In genomic region chr9:112677040-112677439, GRCh38 we compare ENCODE assay signal across 3 cellular contexts.
TF ChIP-seq lines count a peak whose summit lies in the region.

No MANE protein-coding gene starts in this region.

TF ChIP-seq in SK-N-SH treated with all-trans-retinoic acid at 6 μM for 48 hours, 23 proteins besides CTCF, POLR2A, EP300 and RAD21 (continued from another document):
- TF ChIP-seq CREB5 (CRISPR knock-in tag; IDR thresholded peaks at IDR 0.05; ENCODE audit: low read depth), result no peak

TF ChIP-seq in SK-N-SH, 30 proteins besides CTCF, POLR2A, EP300 and RAD21:
- TF ChIP-seq NFIC (IDR thresholded peaks at IDR 0.05; ENCODE audit: borderline replicate concordance) (no peak), RXRA (IDR thresholded peaks at IDR 0.05; ENCODE audit: borderline replicate concordance, low read depth) (no peak), GATA2 (CRISPR knock-in tag; IDR thresholded peaks at IDR 0.05) (no peak), RCOR1 (IDR thresholded peaks at IDR 0.05; ENCODE audit: low read length) (no peak), USF1 (IDR thresholded peaks at IDR 0.05; ENCODE audit: borderline replicate concordance, low read depth) (no peak)

TF ChIP-seq in K562, 482 proteins besides CTCF, POLR2A, EP300 and RAD21 (continued from another document and continues in another):
- no peak for TF ChIP-seq DMBX1 (CRISPR knock-in tag; IDR thresholded peaks at IDR 0.05; ENCODE audit: borderline replicate concordance)
- TF ChIP-seq TBL1XR1 (IDR thresholded peaks at IDR 0.05; ENCODE audit: low read length in 2 of 2), result no peak
- TF ChIP-seq HIVEP1 (CRISPR knock-in tag; IDR thresholded peaks at IDR 0.05), result no peak
- no peak for TF ChIP-seq PRDM10 (IDR thresholded peaks at IDR 0.05; ENCODE audit: partially characterized antibody)
- TF ChIP-seq KDM1A (IDR thresholded peaks at IDR 0.05), result 0 out of 4 replicates have a peak, but pooled peaks have one; percentile 31 to 40
- peak; percentile 67 for TF ChIP-seq RBM25 (IDR thresholded peaks at IDR 0.05; ENCODE audit: low read depth, low read length, severe bottlenecking)
- TF ChIP-seq MCM3 (IDR thresholded peaks at IDR 0.05), result no peak
- TF ChIP-seq ZNF224 (CRISPR knock-in tag; IDR thresholded peaks at IDR 0.05), result no peak
- TF ChIP-seq PBX2 (CRISPR knock-in tag; IDR thresholded peaks at IDR 0.05; ENCODE audit: low read depth), result no peak
- TF ChIP-seq PBX2 (tag; conservative IDR thresholded peaks at IDR 0.05; ENCODE audit: low read depth), result no peak
- no peak for TF ChIP-seq ZFP36 (IDR thresholded peaks at IDR 0.05; ENCODE audit: low read depth, low read length, partially characterized antibody)
- no peak for TF ChIP-seq HINFP (tag; conservative IDR thresholded peaks at IDR 0.05; ENCODE audit: low read depth)
- TF ChIP-seq BCOR (IDR thresholded peaks at IDR 0.05), result peak; percentile 73
- no peak for TF ChIP-seq STAG1 (CRISPR knock-in tag; IDR thresholded peaks at IDR 0.05; ENCODE audit: borderline replicate concordance)
- TF ChIP-seq ZNF146 (CRISPR knock-in tag; IDR thresholded peaks at IDR 0.05; ENCODE audit: unreplicated experiment), result peak; percentile 94
- TF ChIP-seq ZNF354B (CRISPR knock-in tag; IDR thresholded peaks at IDR 0.05), result no peak
- no peak for TF ChIP-seq ZNF316 (IDR thresholded peaks at IDR 0.05)
- no peak for TF ChIP-seq ARHGAP35 (IDR thresholded peaks at IDR 0.05; ENCODE audit: partially characterized antibody)
- TF ChIP-seq THRB (CRISPR knock-in tag; conservative IDR thresholded peaks at IDR 0.05), result no peak
- no peak for TF ChIP-seq EP400 (IDR thresholded peaks at IDR 0.05)
- TF ChIP-seq PHF8 (IDR thresholded peaks at IDR 0.05; ENCODE audit: borderline replicate concordance, low read length), result no peak
- no peak for TF ChIP-seq C11orf30 (IDR thresholded peaks at IDR 0.05; ENCODE audit: low read depth)
- no peak for TF ChIP-seq HDAC3 (IDR thresholded peaks at IDR 0.05; ENCODE audit: borderline replicate concordance, partially characterized antibody)
- TF ChIP-seq JUN (IDR thresholded peaks at IDR 0.05; ENCODE audit: borderline replicate concordance, low read depth, low read length), result no peak
- no peak for TF ChIP-seq JUN (CRISPR knock-in tag; IDR thresholded peaks at IDR 0.05; ENCODE audit: borderline replicate concordance)
- no peak for TF ChIP-seq JUNB (CRISPR knock-in tag; conservative IDR thresholded peaks at IDR 0.05)
- no peak for TF ChIP-seq MAFK (IDR thresholded peaks at IDR 0.05; ENCODE audit: low read length)
- TF ChIP-seq ZBTB1 (CRISPR knock-in tag; IDR thresholded peaks at IDR 0.05; ENCODE audit: borderline replicate concordance, low read depth), result no peak
- TF ChIP-seq CREB1 (IDR thresholded peaks at IDR 0.05), result no peak
- no peak for TF ChIP-seq CREB1 (CRISPR knock-in tag; IDR thresholded peaks at IDR 0.05)
- TF ChIP-seq TARDBP (IDR thresholded peaks at IDR 0.05), result no peak
- no peak for TF ChIP-seq CTCFL (IDR thresholded peaks at IDR 0.05; ENCODE audit: borderline replicate concordance, insufficient read depth, low read depth, low read length, poor library complexity, severe bottlenecking)
- no peak for TF ChIP-seq ZFPM2 (CRISPR knock-in tag; IDR thresholded peaks at IDR 0.05)
- no peak for TF ChIP-seq PPARD (CRISPR knock-in tag; IDR thresholded peaks at IDR 0.05)
- TF ChIP-seq ZZZ3 (IDR thresholded peaks at IDR 0.05), result no peak
- no peak for TF ChIP-seq PHB (CRISPR knock-in tag; IDR thresholded peaks at IDR 0.05)
- TF ChIP-seq ZBTB11 (CRISPR knock-in tag; IDR thresholded peaks at IDR 0.05), result no peak
- peak; percentile 47; the same call in 1 of the 2 replicates for TF ChIP-seq ADNP (tag; IDR thresholded peaks at IDR 0.05)
- TF ChIP-seq TAF15 (IDR thresholded peaks at IDR 0.05; ENCODE audit: low read depth, low read length), result no peak
- peak in 1 of 2 experiments; percentile 79; a peak in 2 of 3 replicates for TF ChIP-seq CBX3 (IDR thresholded peaks at IDR 0.05; ENCODE audit: borderline replicate concordance in 1 of 2, low read length in 2 of 2)
- TF ChIP-seq BRD4 (IDR thresholded peaks at IDR 0.05), result no peak
- no peak for TF ChIP-seq RBFOX2 (IDR thresholded peaks at IDR 0.05; ENCODE audit: low read depth, low read length)
- TF ChIP-seq NKRF (IDR thresholded peaks at IDR 0.05; ENCODE audit: borderline replicate concordance), result no peak
- TF ChIP-seq NFIC (IDR thresholded peaks at IDR 0.05), result no peak
- no peak for TF ChIP-seq SLC30A9 (CRISPR knock-in tag; IDR thresholded peaks at IDR 0.05)
- TF ChIP-seq FIP1L1 (IDR thresholded peaks at IDR 0.05; ENCODE audit: low read depth, low read length, poor library complexity, severe bottlenecking), result no peak
- TF ChIP-seq CHD2 (IDR thresholded peaks at IDR 0.05; ENCODE audit: low read depth, low read length), result no peak
- TF ChIP-seq ARID1B (IDR thresholded peaks at IDR 0.05), result no peak
